ENCODE assay signal across 8 cellular contexts in the genomic region with DNA sequence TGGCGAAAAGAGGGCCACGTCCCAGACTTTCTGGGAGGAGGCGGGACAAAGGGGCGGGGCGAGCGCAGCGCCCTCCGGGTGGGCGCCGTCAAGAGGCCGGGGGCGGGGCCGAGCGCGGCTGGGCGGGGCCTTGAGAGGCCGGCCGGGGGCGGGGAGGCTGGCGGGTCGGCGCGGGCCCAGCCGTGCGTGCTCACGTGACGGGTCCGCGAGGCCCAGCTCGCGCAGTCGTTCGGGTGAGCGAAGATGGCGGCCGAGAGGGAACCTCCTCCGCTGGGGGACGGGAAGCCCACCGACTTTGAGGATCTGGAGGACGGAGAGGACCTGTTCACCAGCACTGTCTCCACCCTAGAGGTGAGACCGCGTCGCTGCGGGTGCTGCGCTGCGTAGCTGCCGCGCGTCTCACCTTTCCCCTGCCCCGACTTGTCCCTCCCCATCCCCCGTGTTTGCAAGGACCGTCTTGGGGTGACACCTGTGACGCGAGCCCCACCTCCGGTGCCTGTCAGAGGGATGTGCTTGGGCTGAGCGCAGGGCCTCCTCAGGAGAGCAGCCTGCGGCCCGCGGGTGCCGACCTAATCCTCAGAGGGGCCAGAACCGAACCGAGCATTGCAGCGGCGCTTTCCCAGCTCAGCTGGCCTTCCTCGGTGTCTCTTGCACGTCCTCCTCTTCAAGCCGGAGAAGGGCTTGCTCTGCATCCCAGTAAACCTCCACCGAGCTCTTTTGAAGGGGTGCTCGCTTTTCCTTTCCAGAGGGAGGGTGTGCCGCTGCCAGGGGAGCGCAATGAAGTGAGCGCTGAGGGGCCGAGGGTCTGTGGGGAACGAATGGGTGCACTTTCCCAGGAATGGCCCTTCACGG. TPM values are rescaled to one million over a fixed set of nuclear protein-coding genes. Genes with fewer than 3 reads are reported as not detected.
DNase-seq lines count a peak whose midpoint lies in the region; ATAC-seq and TF ChIP-seq lines count a peak whose summit lies in the region.

A gene with protein sequence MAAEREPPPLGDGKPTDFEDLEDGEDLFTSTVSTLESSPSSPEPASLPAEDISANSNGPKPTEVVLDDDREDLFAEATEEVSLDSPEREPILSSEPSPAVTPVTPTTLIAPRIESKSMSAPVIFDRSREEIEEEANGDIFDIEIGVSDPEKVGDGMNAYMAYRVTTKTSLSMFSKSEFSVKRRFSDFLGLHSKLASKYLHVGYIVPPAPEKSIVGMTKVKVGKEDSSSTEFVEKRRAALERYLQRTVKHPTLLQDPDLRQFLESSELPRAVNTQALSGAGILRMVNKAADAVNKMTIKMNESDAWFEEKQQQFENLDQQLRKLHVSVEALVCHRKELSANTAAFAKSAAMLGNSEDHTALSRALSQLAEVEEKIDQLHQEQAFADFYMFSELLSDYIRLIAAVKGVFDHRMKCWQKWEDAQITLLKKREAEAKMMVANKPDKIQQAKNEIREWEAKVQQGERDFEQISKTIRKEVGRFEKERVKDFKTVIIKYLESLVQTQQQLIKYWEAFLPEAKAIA (plus strand): TSS at position 220 of the 852 bp plus-strand sequence. CDS start 24 bp downstream, at position 244.

- H3K27me3 ChIP-seq in CD8-positive, alpha-beta T cell (ENCODE audit: insufficient read depth, low read length), result no peaks in the 10 kb centered on the region

- CTCF ChIA-PET in CD8-positive, alpha-beta T cell (lab: Charles Lee), result interaction anchor here (2.2 kb wide), 1 partner anchor 69 kb away, joined by 5 read pairs; no protein-coding TSS in a partner anchor

- POLR2A ChIA-PET in CD8-positive, alpha-beta T cell (lab: Charles Lee), result interaction anchor here (0.7 to 2.8 kb wide), 5 partner anchors 9 to 813 kb away, joined by 3 to 23 read pairs (median 3); a partner anchor contains a TSS

- ATAC-seq in CD8-positive, alpha-beta T cell, result peak; percentile 85
- ATAC-seq in GM19395 (IDR thresholded peaks at IDR 0.05; ENCODE audit: unreplicated experiment), result peak; percentile 88
- peak; percentile 51 for ATAC-seq in HG03558 (IDR thresholded peaks at IDR 0.05; ENCODE audit: extremely low read depth, unreplicated experiment)
- ATAC-seq in effector memory CD8-positive, alpha-beta T cell (replicated peaks), result peak; percentile 87
- ATAC-seq in memory B cell (ENCODE audit: low read depth), result peak; percentile 80

- H3K36me3 Mint-ChIP-seq in CD8-positive, alpha-beta T cell, result peaks cover 15% of the 10 kb centered on the region
- peaks cover 17% of the 10 kb centered on the region for H3K36me3 Mint-ChIP-seq in effector memory CD8-positive, alpha-beta T cell (ENCODE audit: insufficient read depth)
- H3K36me3 Mint-ChIP-seq in memory B cell, result peaks cover 21% of the 10 kb centered on the region

- H3K4me1 Mint-ChIP-seq in CD8-positive, alpha-beta T cell (ENCODE audit: low read depth), result peaks cover 52% of the 10 kb centered on the region
- H3K4me1 Mint-ChIP-seq in effector memory CD8-positive, alpha-beta T cell (ENCODE audit: low read depth in 2 of 2), result peaks cover 19 to 29% of the 10 kb centered on the region in 2 donors
- H3K4me1 Mint-ChIP-seq in memory B cell, result peaks cover 31% of the 10 kb centered on the region

- peaks cover 4% of the 10 kb centered on the region for H3K27me3 Mint-ChIP-seq in CD8-positive, alpha-beta T cell (ENCODE audit: low read depth)
- no peaks in the 10 kb centered on the region for H3K27me3 Mint-ChIP-seq in effector memory CD8-positive, alpha-beta T cell
- H3K27me3 Mint-ChIP-seq in memory B cell, result no peaks in the 10 kb centered on the region

- peak within 1 kb of the TSS; percentile 83 for H3K27ac ChIP-seq in CD8-positive, alpha-beta T cell (ENCODE audit: low read depth, low read length)

- no peaks in the 10 kb centered on the region for H3K9me3 Mint-ChIP-seq in CD8-positive, alpha-beta T cell
- H3K9me3 Mint-ChIP-seq in effector memory CD8-positive, alpha-beta T cell, result no peaks in the 10 kb centered on the region
- H3K9me3 Mint-ChIP-seq in memory B cell, result no peaks in the 10 kb centered on the region

- intact Hi-C loops in CD8-positive, alpha-beta T cell (cut with DNase I, micrococcal nuclease), result loop anchor here (1.0 to 10.0 kb wide), 10 partner anchors 37 to 814 kb away; a partner anchor contains a TSS

- TF ChIP-seq CTCF in CD8-positive, alpha-beta T cell (IDR thresholded peaks at IDR 0.05), result peak; percentile 44

- H3K36me3 ChIP-seq in CD8-positive, alpha-beta T cell (ENCODE audit: insufficient read depth, low read length), result no peaks in the 10 kb centered on the region

- peak within 1 kb of the TSS; percentile 72 for H3K4me3 ChIP-seq in CD8-positive, alpha-beta T cell (ENCODE audit: low read depth, low read length)

- peak; percentile 77 to 92 (median 87) for DNase-seq in CD8-positive, alpha-beta T cell
- DNase-seq in NOMO-1 treated with DMSO at 0.1 percent for 48 hours (lab: John Stamatoyannopoulos, UW; ENCODE audit: unreplicated experiment), result peak; percentile 75
- peak; percentile 77 to 79 for DNase-seq in activated CD8-positive, alpha-beta memory T cell treated with anti-CD3 and anti-CD28 coated beads for 4 hours (ENCODE audit: low read depth in 2 of 2)
- DNase-seq in effector memory CD8-positive, alpha-beta T cell, result peak; percentile 82 to 86 (median 85)
- DNase-seq in memory B cell (ENCODE audit: low spot score in 2 of 2), result peak; percentile 90 to 92
- peak; percentile 80 for DNase-seq in stimulated activated CD8-positive, alpha-beta memory T cell treated with anti-CD3 and anti-CD28 coated beads, Interleukin-12 subunit alpha, Interleukin-12 subunit beta, amount 100 ng/mL, for 24 hours (ENCODE audit: extremely low read depth)

- peak within 1 kb of the TSS; percentile 95 for H3K27ac Mint-ChIP-seq in CD8-positive, alpha-beta T cell
- H3K27ac Mint-ChIP-seq in effector memory CD8-positive, alpha-beta T cell, result peak within 1 kb of the TSS; percentile 97 to 98
- peak within 1 kb of the TSS; percentile 99 for H3K27ac Mint-ChIP-seq in memory B cell

- H3K4me3 Mint-ChIP-seq in CD8-positive, alpha-beta T cell, result peak within 1 kb of the TSS; percentile 93
- peak within 1 kb of the TSS; percentile 92 to 98 for H3K4me3 Mint-ChIP-seq in effector memory CD8-positive, alpha-beta T cell
- peak within 1 kb of the TSS; percentile 99 for H3K4me3 Mint-ChIP-seq in memory B cell

- H3K4me1 ChIP-seq in CD8-positive, alpha-beta T cell (ENCODE audit: insufficient read depth, low read length), result peaks cover 34% of the 10 kb centered on the region

- H3K9me3 ChIP-seq in CD8-positive, alpha-beta T cell (ENCODE audit: low read length), result no peaks in the 10 kb centered on the region

RNA-seq across cellular contexts. Expression of the gene that starts here (rescaled TPM):
- total RNA-seq in CD8-positive, alpha-beta T cell, result 10 to 100 TPM; 68.6 to 76.3 TPM

Comparison
In these comparisons a context has a peak if more than half of its experiments do, and no peak if none do; other contexts are left out.
1. Peak in every context shown above with its lines: DNase-seq, ATAC-seq, H3K4me3 ChIP-seq and H3K27ac ChIP-seq.